15 cellular contexts compared by ENCODE assay signal in genomic region chr12:32551058-32551457, GRCh38.
DNase-seq lines count a peak whose midpoint lies in the region; ATAC-seq and TF ChIP-seq lines count a peak whose summit lies in the region.
"Had no signal": no experiment of that assay in that cellular context is flagged by ENCODE, and none has a peak within 500 bp of the region (broad histone marks: within the 10 kb centered on the region; RNA-seq: fewer than 3 reads in every experiment).

No MANE protein-coding gene starts in this region.

- no peaks in the 10 kb centered on the region for H3K9me3 Mint-ChIP-seq in H9
- no peaks in the 10 kb centered on the region for H3K9me3 Mint-ChIP-seq in WTC11
- H3K9me3 Mint-ChIP-seq: CD4-positive, alpha-beta memory T cell had no signal

- H3K79me1 ChIP-seq in H9 (ENCODE audit: insufficient read depth, low read depth, low read length, poor library complexity, severe bottlenecking): peaks cover 10% of the 10 kb centered on the region
- peaks cover 2% of the 10 kb centered on the region for H3K79me1 ChIP-seq in mesendoderm (ENCODE audit: low read length)

- peaks cover 15% of the 10 kb centered on the region; the same call in 1 of the 2 replicates for H3K79me2 ChIP-seq in H9 (ENCODE audit: insufficient read depth, low read length)
- peaks cover 2% of the 10 kb centered on the region for H3K79me2 ChIP-seq in mesendoderm (ENCODE audit: control insufficient read depth, insufficient read depth, low read length)

- H3K27ac Mint-ChIP-seq in H9 (peak overlapping the region in 2 of 3 experiments; percentile 24 to 71; a peak in 2 of 7 replicates), WTC11 (peak overlapping the region; percentile 78)
- H3K27ac Mint-ChIP-seq: CD4-positive, alpha-beta memory T cell had no signal

- H4K5ac ChIP-seq in H9 (ENCODE audit: insufficient read length, low read depth, low read length): no peak overlapping the region
- H4K5ac ChIP-seq in mesendoderm (ENCODE audit: low read length): no peak overlapping the region

- no peak overlapping the region for H3T11ph ChIP-seq in H9 (ENCODE audit: low read length)

- H4K91ac ChIP-seq in H9 (ENCODE audit: insufficient read length, low read depth, low read length): no peak overlapping the region

- H3K4me1 ChIP-seq in H9 (ENCODE audit: insufficient read depth, low read length): peaks cover 3% of the 10 kb centered on the region; the same call in 1 of the 2 replicates
- no peaks in the 10 kb centered on the region for H3K4me1 ChIP-seq in mesendoderm (ENCODE audit: control insufficient read depth, low read depth, low read length)
- H3K4me1 ChIP-seq: BE2C had no signal

- H3K27me3 ChIP-seq in H9 (ENCODE audit: insufficient read depth, low read length) (no peaks in the 10 kb centered on the region), mesendoderm (ENCODE audit: insufficient read depth, low read length, poor library complexity) (no peaks in the 10 kb centered on the region)
- H3K27me3 ChIP-seq: BE2C had no signal

- H3K18ac ChIP-seq in H9 (ENCODE audit: insufficient read length, low read depth, low read length) (no peak overlapping the region), mesendoderm (ENCODE audit: low read length) (peak overlapping the region; percentile 30)

- H3K4me3 Mint-ChIP-seq in H9 (no peak overlapping the region), WTC11 (no peak overlapping the region)
- H3K4me3 Mint-ChIP-seq: CD4-positive, alpha-beta memory T cell had no signal

- no peak overlapping the region for H3K27ac ChIP-seq in H9 (ENCODE audit: insufficient read length, low read depth, low read length)
- no peak overlapping the region for H3K27ac ChIP-seq in mesendoderm (ENCODE audit: low read depth, low read length)
- H3K27ac ChIP-seq: A549, C4-2B, HL-60 had no signal

- no CpG with 5 or more reads among the region's 2 CpGs for WGBS in H9 (ENCODE audit: extremely low coverage, insufficient read length, low lambda C conversion rate)
- WGBS in mesendoderm (ENCODE audit: extremely low coverage, insufficient coverage, low lambda C conversion rate): no CpG with 5 or more reads among the region's 2 CpGs

- H2AK5ac ChIP-seq in H9 (ENCODE audit: insufficient read length, low read length) (no peak overlapping the region), mesendoderm (ENCODE audit: low read length) (no peak overlapping the region)

- no peaks in the 10 kb centered on the region for H3K23me2 ChIP-seq in H9 (ENCODE audit: insufficient read length, low read depth, low read length, poor library complexity, severe bottlenecking)

- H2BK20ac ChIP-seq in H9 (ENCODE audit: low read depth, low read length, poor library complexity, severe bottlenecking): no peak overlapping the region

- H2BK5ac ChIP-seq in H9 (ENCODE audit: insufficient read length, low read length) (no peak overlapping the region), mesendoderm (ENCODE audit: low read length) (no peak overlapping the region)

- CTCF ChIA-PET in WTC11 (lab: Charles Lee): no interaction called here

- no peak overlapping the region for H3K9ac ChIP-seq in H9 (ENCODE audit: extremely low read depth, insufficient read length, low read length)
- no peak overlapping the region for H3K9ac ChIP-seq in mesendoderm (ENCODE audit: low read length)

- H2BK120ac ChIP-seq in H9 (ENCODE audit: low read depth, low read length, poor library complexity, severe bottlenecking) (no peak overlapping the region), mesendoderm (ENCODE audit: low read depth, low read length) (no peak overlapping the region)

- no peak overlapping the region for H3K4me3 ChIP-seq in mesendoderm (ENCODE audit: low read length)
- H3K4me3 ChIP-seq: A549 had no signal

- no peak overlapping the region for H3K4me2 ChIP-seq in H9 (ENCODE audit: insufficient read depth, insufficient read length, low read length)
- H3K4me2 ChIP-seq in mesendoderm (ENCODE audit: low read length): no peak overlapping the region
- H3K4me2 ChIP-seq: A549 had no signal

- DNase-seq in H9 (no peak), WTC11 (ENCODE audit: low spot score) (no peak), mesendoderm (no peak), NCI-H2227 treated with DMSO at 0.1 percent for 48 hours (lab: John Stamatoyannopoulos, UW) (no peak), omental fat pad (ENCODE audit: low spot score) (no peak), ureter (ENCODE audit: low spot score) (no peak)
- DNase-seq: BE2C; CD4-positive, alpha-beta memory T cell; COR-L47; DND-41; GF-D8 had no signal

- no peaks in the 10 kb centered on the region for H3K9me3 ChIP-seq in H9 (ENCODE audit: control insufficient read depth, low read depth, low read length)
- H3K9me3 ChIP-seq: A549, BE2C had no signal

- H3K27me3 Mint-ChIP-seq in H9 (ENCODE audit: low read depth) (no peaks in the 10 kb centered on the region), WTC11 (ENCODE audit: low read depth) (no peaks in the 10 kb centered on the region)

- H3K4me1 Mint-ChIP-seq in H9 (peaks cover 26% of the 10 kb centered on the region in 2 experiments), WTC11 (peaks cover 28% of the 10 kb centered on the region)
- H3K4me1 Mint-ChIP-seq: CD4-positive, alpha-beta memory T cell had no signal

- no peaks in the 10 kb centered on the region for H3K36me3 ChIP-seq in mesendoderm (ENCODE audit: control insufficient read depth, insufficient read depth, low read length)
- H3K36me3 ChIP-seq: BE2C had no signal

- H3K23ac ChIP-seq in H9 (ENCODE audit: insufficient read length, low read depth, low read length): no peak overlapping the region
- H3K23ac ChIP-seq in mesendoderm (ENCODE audit: low read length): no peak overlapping the region

- ATAC-seq in WTC11 (no peak), omental fat pad (ENCODE audit: low FRiP score) (no peak)
- ATAC-seq: A549, HCT116 had no signal

- no peaks in the 10 kb centered on the region for H4K20me1 ChIP-seq in H9 (ENCODE audit: control insufficient read depth, insufficient read depth, insufficient read length)

- TF ChIP-seq CTCF in H9 (conservative IDR thresholded peaks at IDR 0.05) (no peak), WTC11 (IDR thresholded peaks at IDR 0.05) (no peak), omental fat pad (IDR thresholded peaks at IDR 0.05) (no peak)

- no peak overlapping the region for H3K14ac ChIP-seq in H9 (ENCODE audit: insufficient read depth, low read length)

- H2BK12ac ChIP-seq in H9 (ENCODE audit: insufficient read length, low read depth, low read length): no peak overlapping the region

- H3K36me3 Mint-ChIP-seq in H9 (ENCODE audit: insufficient read depth in 1 of 3, low read depth in 3 of 3): peaks cover 3 to 11% (median 11%) of the 10 kb centered on the region in 3 experiments; a peak in 6 of 7 replicates
- H3K36me3 Mint-ChIP-seq in WTC11: peaks cover 3% of the 10 kb centered on the region; the same call in 1 of the 2 replicates
- H3K36me3 Mint-ChIP-seq: CD4-positive, alpha-beta memory T cell had no signal

- H3K4ac ChIP-seq in H9 (ENCODE audit: low read depth, low read length): no peak overlapping the region
- H3K4ac ChIP-seq in mesendoderm (ENCODE audit: low read depth, low read length): no peak overlapping the region

- no peak overlapping the region for H2AFZ ChIP-seq in H9 (ENCODE audit: low read length)

- POLR2A ChIA-PET in WTC11 (lab: Charles Lee): no interaction called here

- no peak overlapping the region for H2BK15ac ChIP-seq in H9 (ENCODE audit: low read depth, low read length)
- H2BK15ac ChIP-seq in mesendoderm (replicated peaks; ENCODE audit: low read depth): no peak overlapping the region

- H4K8ac ChIP-seq in H9 (replicated peaks; ENCODE audit: insufficient read length, low read depth, low read length) (no peak overlapping the region), mesendoderm (ENCODE audit: low read depth, low read length) (no peak overlapping the region)

- H3K56ac ChIP-seq in H9 (ENCODE audit: insufficient read length, low read depth, low read length) (no peak overlapping the region), mesendoderm (ENCODE audit: low read length) (no peak overlapping the region)

TF ChIP-seq in WTC11, 78 proteins besides CTCF, POLR2A, EP300 and RAD21 (continues in another document):
- TF ChIP-seq ESRRA (CRISPR knock-in tag; IDR thresholded peaks at IDR 0.05; ENCODE audit: borderline replicate concordance) (no peak), KAT7 (CRISPR knock-in tag; IDR thresholded peaks at IDR 0.05; ENCODE audit: borderline replicate concordance) (no peak), ZNF317 (CRISPR knock-in tag; IDR thresholded peaks at IDR 0.05; ENCODE audit: borderline replicate concordance, low read depth) (no peak), HMGA2 (CRISPR knock-in tag; IDR thresholded peaks at IDR 0.05) (no peak), SMAD4 (CRISPR knock-in tag; IDR thresholded peaks at IDR 0.05) (no peak), TEAD1 (CRISPR knock-in tag; IDR thresholded peaks at IDR 0.05) (no peak), EMX1 (CRISPR knock-in tag; IDR thresholded peaks at IDR 0.05) (no peak), CDX4 (CRISPR knock-in tag; IDR thresholded peaks at IDR 0.05; ENCODE audit: borderline replicate concordance) (no peak), RELA (CRISPR knock-in tag; IDR thresholded peaks at IDR 0.05; ENCODE audit: borderline replicate concordance) (no peak), CREB1 (CRISPR knock-in tag; IDR thresholded peaks at IDR 0.05) (no peak), ZNF281 (CRISPR knock-in tag; IDR thresholded peaks at IDR 0.05) (no peak)
